Comparison of ENCODE assay signal across 24 cellular contexts in genomic region chr18:21833619-21834300, GRCh38.
A peak's percentile ranks its signal among the peaks of the same experiment; 100 is the strongest.
DNase-seq lines count a peak whose midpoint lies in the region; ATAC-seq and TF ChIP-seq lines count a peak whose summit lies in the region.
"Had no signal": no experiment of that assay in that cellular context is flagged by ENCODE, and none has a peak within 500 bp of the region (broad histone marks: within the 10 kb centered on the region; RNA-seq: fewer than 3 reads in every experiment).

No MANE protein-coding gene starts in this region.

- peaks cover 11% of the 10 kb centered on the region for H3K36me3 Mint-ChIP-seq in MCF 10A (ENCODE audit: insufficient read depth, unreplicated experiment)

- intact Hi-C loops in MCF 10A (cut with micrococcal nuclease): no loop called here
- intact Hi-C loops in mammary epithelial cell (cut with micrococcal nuclease): no loop called here
- intact Hi-C loops in Right ventricle myocardium superior (cut with DNase I): no loop called here
- intact Hi-C loops in esophagus muscularis mucosa (cut with DNase I): loop anchor here (10.0 kb wide), 2 partner anchors 129 to 219 kb away; partner anchors contain the start of genes ABHD3 and SNRPD1

- no peak overlapping the region for H3K4me2 ChIP-seq in mammary epithelial cell (ENCODE audit: insufficient read depth, low read depth, low read length)

- H3K4me3 ChIP-seq in mammary epithelial cell (replicated peaks in 1 of 3; ENCODE audit: insufficient read depth in 1 of 3, low read depth in 2 of 3, low read length in 3 of 3) (no peak overlapping the region), esophagus muscularis mucosa (no peak overlapping the region)
- H3K4me3 ChIP-seq: sigmoid colon, suprapubic skin had no signal

- no peaks in the 10 kb centered on the region for H3K9me3 ChIP-seq in mammary epithelial cell (replicated peaks; ENCODE audit: insufficient read depth, low read length)
- H3K9me3 ChIP-seq in esophagus muscularis mucosa: no peaks in the 10 kb centered on the region
- H3K9me3 ChIP-seq: sigmoid colon, suprapubic skin had no signal

- H3K27me3 Mint-ChIP-seq in MCF 10A (ENCODE audit: insufficient read depth, unreplicated experiment): no peaks in the 10 kb centered on the region
- H3K27me3 Mint-ChIP-seq: B cell had no signal

- TF ChIP-seq EP300 in esophagus muscularis mucosa (IDR thresholded peaks at IDR 0.05): no peak

- CTCF ChIA-PET in MCF 10A (lab: Yijun Ruan, JAX) (interaction anchor here (0.5 to 0.6 kb wide), 2 partner anchors 20 to 201 kb away, joined by 3 read pairs; no protein-coding TSS in a partner anchor), mammary epithelial cell (lab: Charles Lee; ENCODE audit: low non-redundant PET) (interaction anchor here (0.6 kb wide), 1 partner anchor 138 kb away, joined by 4 read pairs; no protein-coding TSS in a partner anchor)

- 48% methylated on average over 4 of the region's 4 CpGs for whole genome bisulfite sequencing in mammary epithelial cell (ENCODE audit: low coverage, missing lambda C conversion rate)
- 87% methylated on average over 4 of the region's 4 CpGs for WGBS in esophagus muscularis mucosa

- no peaks in the 10 kb centered on the region for H3K79me2 ChIP-seq in mammary epithelial cell (ENCODE audit: insufficient read depth, low read length)

- H3K4me1 Mint-ChIP-seq in MCF 10A (ENCODE audit: insufficient read depth, unreplicated experiment): no peaks in the 10 kb centered on the region
- H3K4me1 Mint-ChIP-seq: B cell had no signal

- TF ChIP-seq POLR2A in esophagus muscularis mucosa (IDR thresholded peaks at IDR 0.05; ENCODE audit: low read depth): no peak

- H3K27ac ChIP-seq in mammary epithelial cell (ENCODE audit: insufficient read depth, low read depth, low read length): no peak overlapping the region
- no peak overlapping the region for H3K27ac ChIP-seq in esophagus muscularis mucosa (replicated peaks in 1 of 4)
- H3K27ac ChIP-seq: suprapubic skin had no signal

- POLR2A ChIA-PET in MCF 10A (lab: Yijun Ruan, JAX): interaction anchor here (0.6 to 0.7 kb wide), 2 partner anchors 31 to 125 kb away, joined by 3 read pairs; no protein-coding TSS in a partner anchor

- H3K4me1 ChIP-seq in mammary epithelial cell (ENCODE audit: insufficient read depth, low read length) (no peaks in the 10 kb centered on the region), esophagus muscularis mucosa (peaks cover 7 to 27% (median 23%) of the 10 kb centered on the region in 4 donors)
- H3K4me1 ChIP-seq: suprapubic skin had no signal

- ATAC-seq in Right ventricle myocardium superior (ENCODE audit: poor library complexity): peak; percentile 57
- ATAC-seq: activated T-cell treated with anti-CD3 and anti-CD28 coated beads, Interleukin-2, amount 50 U/mL, for 72 hours; WTC11 had no signal

- no peak overlapping the region for H3K4me3 Mint-ChIP-seq in MCF 10A (ENCODE audit: unreplicated experiment)
- H3K4me3 Mint-ChIP-seq: activated T-cell treated with anti-CD3 and anti-CD28 coated beads, Interleukin-2, amount 50 U/mL, for 72 hours; B cell; WTC11 had no signal

- H4K20me1 ChIP-seq in mammary epithelial cell (ENCODE audit: insufficient read depth, low read length): no peaks in the 10 kb centered on the region

- H3K9ac ChIP-seq in mammary epithelial cell (ENCODE audit: insufficient read depth, low read length): no peak overlapping the region

- no peak overlapping the region for H2AFZ ChIP-seq in mammary epithelial cell (ENCODE audit: low read depth, low read length)

- BruUV-seq in MCF 10A (replicated peaks; lab: Mats Ljungman, UMichigan): no TSS peak
- no TSS peak for BruUV-seq in mammary epithelial cell (replicated peaks; lab: Mats Ljungman, UMichigan)

- dilution Hi-C loops in mammary epithelial cell (cut with HindIII; ENCODE audit: low sequenced_read_pairs): no loop called here

- no peaks in the 10 kb centered on the region for H3K9me3 Mint-ChIP-seq in MCF 10A (ENCODE audit: unreplicated experiment)
- H3K9me3 Mint-ChIP-seq: activated T-cell treated with anti-CD3 and anti-CD28 coated beads, Interleukin-2, amount 50 U/mL, for 72 hours; WTC11 had no signal

- TF ChIP-seq CTCF in MCF 10A (IDR thresholded peaks at IDR 0.05; ENCODE audit: unreplicated experiment): no peak
- no peak for TF ChIP-seq CTCF in mammary epithelial cell (conservative IDR thresholded peaks at IDR 0.05 in 1 of 2, IDR thresholded peaks at IDR 0.05 in 1 of 2; ENCODE audit: extremely low read depth in 1 of 2, insufficient read depth in 1 of 2, low read depth in 1 of 2, low read length in 2 of 2)
- no peak for TF ChIP-seq CTCF in esophagus muscularis mucosa (IDR thresholded peaks at IDR 0.05)

- peak overlapping the region; percentile 28 for H3K27ac Mint-ChIP-seq in MCF 10A (ENCODE audit: low read depth, unreplicated experiment)
- H3K27ac Mint-ChIP-seq: activated T-cell treated with anti-CD3 and anti-CD28 coated beads, Interleukin-2, amount 50 U/mL, for 72 hours; B cell; WTC11 had no signal

- H3K36me3 ChIP-seq in mammary epithelial cell (ENCODE audit: insufficient read depth, low read length) (peaks cover 6% of the 10 kb centered on the region), esophagus muscularis mucosa (peaks cover 0 to 8% (median 4%) of the 10 kb centered on the region in 4 donors)

- in situ Hi-C loops in mammary epithelial cell (cut with MboI; ENCODE audit: low sequenced_read_pairs in 2 of 2): no loop called here

- H3K27me3 ChIP-seq in mammary epithelial cell (ENCODE audit: insufficient read depth, low read length): no peaks in the 10 kb centered on the region
- H3K27me3 ChIP-seq in esophagus muscularis mucosa: no peaks in the 10 kb centered on the region
- H3K27me3 ChIP-seq: sigmoid colon, suprapubic skin had no signal

- DNase-seq in MCF 10A (ENCODE audit: unreplicated experiment) (no peak), mammary epithelial cell (no peak), Right ventricle myocardium superior (no peak), myocyte (ENCODE audit: low read depth) (peak; percentile 62), DMS153 (lab: John Stamatoyannopoulos, UW) (no peak), HPDE6-E6E7 (ENCODE audit: extremely low spot score) (no peak), esophagus muscularis mucosa (ENCODE audit: extremely low spot score) (no peak), NCI-H2171 treated with DMSO at 0.1 percent for 48 hours (lab: John Stamatoyannopoulos, UW) (no peak)
- DNase-seq: activated CD4-positive, alpha-beta T cell treated with anti-CD3 and anti-CD28 coated beads, Interleukin-2, amount 50 U/mL, for 1 hour; activated naive CD4-positive, alpha-beta T cell; activated T-cell treated with anti-CD3 and anti-CD28 coated beads, Interleukin-2, amount 50 U/mL, for 72 hours; HCEC 1CT; kidney glomerular epithelial cell; NCI-H1417 treated with DMSO at 0.1 percent for 48 hours; NCI-H2081 treated with DMSO at 0.1 percent for 48 hours; NCI-H510A treated with DMSO at 0.1 percent for 48 hours; posterior cingulate gyrus; SIG-M5; sigmoid colon; stimulated activated CD4-positive, alpha-beta T cell treated with anti-CD3 and anti-CD28 coated beads, Interleukin-15, amount 100 ng/mL, for 24 hours; stimulated activated naive CD4-positive, alpha-beta T cell had no signal
